Comparison of ENCODE assay signal across 8 cellular contexts in the genomic region with DNA sequence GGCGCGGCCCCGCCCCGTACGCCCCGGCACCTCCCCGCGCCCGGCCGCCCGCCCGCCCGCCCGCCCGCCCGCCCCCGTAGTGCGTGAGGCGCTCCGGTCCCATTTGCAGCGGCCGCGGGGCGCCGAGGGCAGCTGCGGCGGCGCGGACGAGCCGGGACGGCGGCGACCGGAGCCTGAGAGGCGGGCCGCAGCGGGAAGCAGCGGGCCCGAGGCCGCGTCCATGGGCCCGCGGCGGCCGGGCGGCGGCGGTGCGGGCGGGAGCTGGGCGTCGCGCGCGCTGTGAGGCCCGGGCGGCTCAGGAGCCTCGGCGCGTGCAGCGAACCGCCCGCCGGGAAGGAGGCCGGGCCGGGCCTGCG. TPM values are rescaled to one million over a fixed set of nuclear protein-coding genes. Genes with fewer than 3 reads are reported as not detected.
DNase-seq lines count a peak whose midpoint lies in the region; TF ChIP-seq lines count a peak whose summit lies in the region.

TSS of gene MPRIP (plus strand) at position 77 of the 356 bp plus-strand sequence. CDS start 392 bp downstream, outside the sequence.

- H3K18ac ChIP-seq in H9 (ENCODE audit: insufficient read length, low read depth, low read length): no peak within 1 kb of the TSS

- H3K23me2 ChIP-seq in H9 (ENCODE audit: insufficient read length, low read depth, low read length, poor library complexity, severe bottlenecking): peaks cover 11% of the 10 kb centered on the region

- H3K9ac ChIP-seq in H9 (ENCODE audit: extremely low read depth, insufficient read length, low read length) (peak within 1 kb of the TSS; percentile 67), iPS-20b (ENCODE audit: low read depth, low read length) (peak within 1 kb of the TSS; percentile 77)

- intact Hi-C loops in adrenal gland (cut with DNase I): no loop called here

- H3K4me3 Mint-ChIP-seq in H9: peak within 1 kb of the TSS; percentile 88 to 96
- peak within 1 kb of the TSS; percentile 97 for H3K4me3 Mint-ChIP-seq in stimulated activated naive CD8-positive, alpha-beta T cell treated with anti-CD3 and anti-CD28 coated beads, Interleukin-15, Interleukin-2, amounts not matched to agents 100 ng/mL and 50 ng/mL, for 24 hours

- no peak within 1 kb of the TSS for H3K14ac ChIP-seq in H9 (ENCODE audit: insufficient read depth, low read length)

- peaks cover 32 to 35% of the 10 kb centered on the region in 2 experiments for H3K4me1 Mint-ChIP-seq in H9
- peaks cover 50% of the 10 kb centered on the region for H3K4me1 Mint-ChIP-seq in stimulated activated naive CD8-positive, alpha-beta T cell treated with anti-CD3 and anti-CD28 coated beads, Interleukin-15, Interleukin-2, amounts not matched to agents 100 ng/mL and 50 ng/mL, for 24 hours (ENCODE audit: low read depth)

- H3K36me3 ChIP-seq in adrenal gland (replicated peaks in 1 of 2) (no peaks in the 10 kb centered on the region), iPS-20b (ENCODE audit: insufficient read depth, low read depth, low read length) (no peaks in the 10 kb centered on the region)

- H3K27me3 ChIP-seq in H9 (ENCODE audit: insufficient read depth, low read length) (no peaks in the 10 kb centered on the region), adrenal gland (no peaks in the 10 kb centered on the region), iPS-20b (ENCODE audit: insufficient read depth, low read length) (peaks cover 11% of the 10 kb centered on the region)

- peak within 1 kb of the TSS; percentile 32 to 93 (median 59) for H3K4me3 ChIP-seq in adrenal gland
- peak within 1 kb of the TSS; percentile 91 for H3K4me3 ChIP-seq in iPS-20b (ENCODE audit: low read length)

- peaks cover 11% of the 10 kb centered on the region; the same call in 1 of the 2 replicates for H3K79me2 ChIP-seq in H9 (ENCODE audit: insufficient read depth, low read length)

- H2BK120ac ChIP-seq in H9 (ENCODE audit: low read depth, low read length, poor library complexity, severe bottlenecking): no peak within 1 kb of the TSS

- H3K23ac ChIP-seq in H9 (ENCODE audit: insufficient read length, low read depth, low read length): no peak within 1 kb of the TSS

- H3K9me3 Mint-ChIP-seq in H9: peaks cover 0 to 3% of the 10 kb centered on the region in 2 experiments; a peak in 1 of 5 replicates
- H3K9me3 Mint-ChIP-seq in stimulated activated naive CD8-positive, alpha-beta T cell treated with anti-CD3 and anti-CD28 coated beads, Interleukin-15, Interleukin-2, amounts not matched to agents 100 ng/mL and 50 ng/mL, for 24 hours: no peaks in the 10 kb centered on the region

- H3K79me1 ChIP-seq in H9 (ENCODE audit: insufficient read depth, low read depth, low read length, poor library complexity, severe bottlenecking): no peaks in the 10 kb centered on the region

- H2BK12ac ChIP-seq in H9 (ENCODE audit: insufficient read length, low read depth, low read length): no peak within 1 kb of the TSS

- H3K27me3 Mint-ChIP-seq in H9 (ENCODE audit: low read depth): peaks cover 13% of the 10 kb centered on the region
- no peaks in the 10 kb centered on the region for H3K27me3 Mint-ChIP-seq in stimulated activated naive CD8-positive, alpha-beta T cell treated with anti-CD3 and anti-CD28 coated beads, Interleukin-15, Interleukin-2, amounts not matched to agents 100 ng/mL and 50 ng/mL, for 24 hours

- H2BK5ac ChIP-seq in H9 (ENCODE audit: insufficient read length, low read length): no peak within 1 kb of the TSS

- peak within 1 kb of the TSS; percentile 88 for H3K4me2 ChIP-seq in H9 (ENCODE audit: insufficient read depth, insufficient read length, low read length)

- no peak for TF ChIP-seq CTCF in 22Rv1 (IDR thresholded peaks at IDR 0.05)
- no peak for TF ChIP-seq CTCF in H9 (conservative IDR thresholded peaks at IDR 0.05)
- no peak for TF ChIP-seq CTCF in adrenal gland (IDR thresholded peaks at IDR 0.05)

- H3K4me1 ChIP-seq in H9 (ENCODE audit: insufficient read depth, low read length) (peaks cover 5% of the 10 kb centered on the region; the same call in 1 of the 2 replicates), adrenal gland (replicated peaks in 1 of 2) (peaks cover 33 to 51% of the 10 kb centered on the region in 2 donors), iPS-20b (ENCODE audit: insufficient read depth, low read length) (peaks cover 24% of the 10 kb centered on the region; the same call in 1 of the 2 replicates)

- no peak within 1 kb of the TSS for H3K4ac ChIP-seq in H9 (ENCODE audit: low read depth, low read length)

- peaks cover 4 to 7% (median 7%) of the 10 kb centered on the region in 3 experiments; a peak in 5 of 7 replicates for H3K36me3 Mint-ChIP-seq in H9 (ENCODE audit: insufficient read depth in 1 of 3, low read depth in 3 of 3)
- H3K36me3 Mint-ChIP-seq in stimulated activated naive CD8-positive, alpha-beta T cell treated with anti-CD3 and anti-CD28 coated beads, Interleukin-15, Interleukin-2, amounts not matched to agents 100 ng/mL and 50 ng/mL, for 24 hours (ENCODE audit: low read depth): peaks cover 3% of the 10 kb centered on the region

- H4K5ac ChIP-seq in H9 (ENCODE audit: insufficient read length, low read depth, low read length): no peak within 1 kb of the TSS

- no peaks in the 10 kb centered on the region for H4K20me1 ChIP-seq in H9 (ENCODE audit: control insufficient read depth, insufficient read depth, insufficient read length)

- peak within 1 kb of the TSS in 2 of 3 experiments; percentile 75 to 77; a peak in 2 of 7 replicates for H3K27ac Mint-ChIP-seq in H9
- peak within 1 kb of the TSS; percentile 83 for H3K27ac Mint-ChIP-seq in stimulated activated naive CD8-positive, alpha-beta T cell treated with anti-CD3 and anti-CD28 coated beads, Interleukin-15, Interleukin-2, amounts not matched to agents 100 ng/mL and 50 ng/mL, for 24 hours

- TF ChIP-seq POLR2A in adrenal gland (IDR thresholded peaks at IDR 0.05): no peak

- no peak within 1 kb of the TSS for H4K8ac ChIP-seq in H9 (replicated peaks; ENCODE audit: insufficient read length, low read depth, low read length)

- H3K27ac ChIP-seq in 22Rv1: peak within 1 kb of the TSS; percentile 58
- no peak within 1 kb of the TSS for H3K27ac ChIP-seq in H9 (ENCODE audit: insufficient read length, low read depth, low read length)
- peak within 1 kb of the TSS; percentile 61 to 95 (median 86) for H3K27ac ChIP-seq in adrenal gland
- H3K27ac ChIP-seq in iPS-20b (ENCODE audit: low read length): no peak within 1 kb of the TSS

- no CpG with 5 or more reads among the region's 68 CpGs for WGBS in H9 (ENCODE audit: extremely low coverage, insufficient read length, low lambda C conversion rate)
- WGBS in adrenal gland, 4 donors: 0 to 1% (median 0%) methylated on average over 22 to 68 of the region's 68 CpGs; no CpG with 5 or more reads in 1 of the 4 donors

- H2AFZ ChIP-seq in H9 (ENCODE audit: low read length): no peak within 1 kb of the TSS

- no peak within 1 kb of the TSS for H2BK20ac ChIP-seq in H9 (ENCODE audit: low read depth, low read length, poor library complexity, severe bottlenecking)

- H3K9me3 ChIP-seq in H9 (ENCODE audit: control insufficient read depth, low read depth, low read length): no peaks in the 10 kb centered on the region
- H3K9me3 ChIP-seq in adrenal gland (replicated peaks in 1 of 3): no peaks in the 10 kb centered on the region
- H3K9me3 ChIP-seq in iPS-20b (ENCODE audit: insufficient read depth, low read depth, low read length): no peaks in the 10 kb centered on the region

- no peak within 1 kb of the TSS for H4K91ac ChIP-seq in H9 (ENCODE audit: insufficient read length, low read depth, low read length)

- no peak within 1 kb of the TSS for H3T11ph ChIP-seq in H9 (ENCODE audit: low read length)

- no peak within 1 kb of the TSS for H2AK5ac ChIP-seq in H9 (ENCODE audit: insufficient read length, low read length)

- no peak within 1 kb of the TSS for H2BK15ac ChIP-seq in H9 (ENCODE audit: low read depth, low read length)

- DNase-seq in H9 (no peak), adrenal gland (no peak), T-helper 9 cell (no peak), NCI-H69 (lab: John Stamatoyannopoulos, UW) (no peak), NCI-H2081 treated with DMSO at 0.1 percent for 48 hours (lab: John Stamatoyannopoulos, UW) (no peak)

- H3K56ac ChIP-seq in H9 (ENCODE audit: insufficient read length, low read depth, low read length): no peak within 1 kb of the TSS

RNA-seq across cellular contexts. Expression of gene MPRIP, which starts in this region (rescaled TPM):
- 129 and 132 TPM in 2 replicates for total RNA-seq in H9 (2021)
- 100 to 1,000 TPM; 109 to 234 (median 168) TPM for total RNA-seq in adrenal gland
- polyA plus RNA-seq in adrenal gland: 100 to 1,000 TPM; 174 to 231 (median 176) TPM

Comparison
In these comparisons a context has a peak if more than half of its experiments do, and no peak if none do; other contexts are left out.
1. H3K27ac ChIP-seq: peak in 22Rv1 (single experiment) and adrenal gland (5 of 5); none in H9 (single experiment) and iPS-20b (single experiment).